ENCODE assay signal across 1 cellular context in the genomic region with DNA sequence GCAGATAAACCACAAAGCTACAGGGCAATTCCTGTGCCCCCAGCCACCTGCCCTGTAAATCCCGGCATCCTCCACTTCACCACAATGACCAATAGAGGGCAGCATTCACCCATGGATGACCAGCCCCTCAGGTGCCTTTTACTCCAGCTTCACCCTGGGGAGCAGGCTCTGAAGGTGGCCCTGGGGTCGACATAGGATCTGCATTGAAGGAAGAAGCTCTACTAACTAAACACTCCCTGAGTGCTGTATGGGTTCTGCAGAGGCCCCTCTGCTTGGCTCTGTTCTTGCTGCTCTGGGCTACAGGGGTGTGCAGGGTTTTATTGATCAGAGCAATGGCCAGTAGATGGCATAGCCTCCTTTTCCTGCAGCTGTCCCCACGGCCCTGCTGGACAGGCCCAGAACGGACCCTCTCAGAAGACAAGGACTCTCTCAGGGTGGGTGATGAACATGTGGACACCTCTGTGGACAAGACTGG.
TF ChIP-seq lines count a peak whose summit lies in the region.

No MANE protein-coding gene starts in this region.

TF ChIP-seq in HEK293T, 16 proteins besides CTCF, POLR2A, EP300 and RAD21 (continued from another document):
- TF ChIP-seq, protein P1, sequence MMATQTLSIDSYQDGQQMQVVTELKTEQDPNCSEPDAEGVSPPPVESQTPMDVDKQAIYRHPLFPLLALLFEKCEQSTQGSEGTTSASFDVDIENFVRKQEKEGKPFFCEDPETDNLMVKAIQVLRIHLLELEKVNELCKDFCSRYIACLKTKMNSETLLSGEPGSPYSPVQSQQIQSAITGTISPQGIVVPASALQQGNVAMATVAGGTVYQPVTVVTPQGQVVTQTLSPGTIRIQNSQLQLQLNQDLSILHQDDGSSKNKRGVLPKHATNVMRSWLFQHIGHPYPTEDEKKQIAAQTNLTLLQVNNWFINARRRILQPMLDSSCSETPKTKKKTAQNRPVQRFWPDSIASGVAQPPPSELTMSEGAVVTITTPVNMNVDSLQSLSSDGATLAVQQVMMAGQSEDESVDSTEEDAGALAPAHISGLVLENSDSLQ (IDR thresholded peaks at IDR 0.05), result no peak
- TF ChIP-seq L3MBTL2 (conservative IDR thresholded peaks at IDR 0.05), result no peak
